8 cellular contexts compared by ENCODE assay signal in genomic region chr1:153977250-153978240, GRCh38. TPM values are rescaled to one million over a fixed set of nuclear protein-coding genes. Genes with fewer than 3 reads are reported as not detected.
A peak's percentile ranks its signal among the peaks of the same experiment; 100 is the strongest.
DNase-seq lines count a peak whose midpoint lies in the region; ATAC-seq and TF ChIP-seq lines count a peak whose summit lies in the region.

TSS of gene JTB (minus strand) at chr1:153977674. CDS start at chr1:153977252, 422 bp downstream.

- TF ChIP-seq CTCF in AG09309 (IDR thresholded peaks at IDR 0.05; ENCODE audit: control insufficient read depth, insufficient read depth, low read depth, low read length, missing control alignments) (no peak), dorsolateral prefrontal cortex (IDR thresholded peaks at IDR 0.05 in 54 of 56, conservative IDR thresholded peaks at IDR 0.05 in 2 of 56; ENCODE audit: low read depth in 1 of 56, partially characterized antibody in 56 of 56) (peak in 32 of 56 donors; percentile 5 to 58 (median 33)), right lobe of liver (IDR thresholded peaks at IDR 0.05) (peak in 1 of 4 donors; percentile 11)

- under 1% methylated on average over 19 of the region's 75 CpGs for WGBS in right lobe of liver (ENCODE audit: insufficient coverage, low coverage, low lambda C conversion rate, missing lambda C conversion rate)

- peak; percentile 90 for TF ChIP-seq POLR2A in right lobe of liver (IDR thresholded peaks at IDR 0.05)

- peak within 1 kb of the TSS; percentile 90 for H3K4me3 Mint-ChIP-seq in activated CD4-positive, alpha-beta memory T cell treated with anti-CD3 and anti-CD28 coated beads for 36 hours

- H3K36me3 Mint-ChIP-seq in activated CD4-positive, alpha-beta memory T cell treated with anti-CD3 and anti-CD28 coated beads for 36 hours: peaks cover 36% of the 10 kb centered on the region

- H3K27ac Mint-ChIP-seq in activated CD4-positive, alpha-beta memory T cell treated with anti-CD3 and anti-CD28 coated beads for 36 hours: peak within 1 kb of the TSS; percentile 97

- H3K9me3 Mint-ChIP-seq in activated CD4-positive, alpha-beta memory T cell treated with anti-CD3 and anti-CD28 coated beads for 36 hours: no peaks in the 10 kb centered on the region

- H3K27me3 Mint-ChIP-seq in activated CD4-positive, alpha-beta memory T cell treated with anti-CD3 and anti-CD28 coated beads for 36 hours: no peaks in the 10 kb centered on the region

- intact Hi-C loops in activated CD4-positive, alpha-beta memory T cell treated with anti-CD3 and anti-CD28 coated beads for 36 hours (cut with micrococcal nuclease): loop anchor here (1.0 kb wide), 4 partner anchors 9 to 19 kb away; partner anchors contain the start of genes CREB3L4, CRTC2, RAB13 and RPS27
- intact Hi-C loops in dorsolateral prefrontal cortex (cut with DNase I) (loop anchor here in 1 of 2 donors (1.0 kb wide), 1 partner anchor 10 kb away; the partner anchor contains the start of gene CREB3L4), right lobe of liver (cut with DNase I) (no loop called here)

- DNase-seq in AG09309 (ENCODE audit: low read depth) (no peak), GM19238 (ENCODE audit: insufficient read length, low spot score) (peak; percentile 81), NCI-H82 treated with DMSO at 0.1 percent for 48 hours (lab: John Stamatoyannopoulos, UW; ENCODE audit: unreplicated experiment) (peak; percentile 78), dorsolateral prefrontal cortex (peak; percentile 80 to 95 (median 92)), right lobe of liver (peak; percentile 93 to 95 (median 94))
- peak; percentile 92 for DNase-seq in activated CD4-positive, alpha-beta memory T cell treated with anti-CD3 and anti-CD28 coated beads for 36 hours
- peak; percentile 84 for DNase-seq in stimulated activated CD4-positive, alpha-beta T cell treated with anti-CD3 and anti-CD28 coated beads, Interleukin-4, amount 100 ng/mL, for 4 hours

- H3K27ac ChIP-seq in dorsolateral prefrontal cortex (peak within 1 kb of the TSS; percentile 73 to 99 (median 93)), right lobe of liver (peak within 1 kb of the TSS; percentile 93 to 95 (median 94))

- POLR2A ChIA-PET in activated CD4-positive, alpha-beta memory T cell treated with anti-CD3 and anti-CD28 coated beads for 36 hours (lab: Charles Lee): interaction anchor here (0.6 to 5.0 kb wide), 17 partner anchors 9 to 457 kb away, joined by 3 to 79 read pairs (median 5); partner anchors contain the start of genes CHTOP, CREB3L4, GATAD2B and ILF2

- H3K27me3 ChIP-seq in dorsolateral prefrontal cortex: no peaks in the 10 kb centered on the region
- no peaks in the 10 kb centered on the region for H3K27me3 ChIP-seq in right lobe of liver

- peak; percentile 32 for ATAC-seq in HG03558 (IDR thresholded peaks at IDR 0.05; ENCODE audit: extremely low read depth, unreplicated experiment)
- peak; percentile 89 to 95 (median 94) for ATAC-seq in right lobe of liver

- H3K36me3 ChIP-seq in right lobe of liver: peaks cover 0 to 29% (median 13%) of the 10 kb centered on the region in 4 donors

- no peaks in the 10 kb centered on the region for H3K9me3 ChIP-seq in right lobe of liver

- H3K4me1 Mint-ChIP-seq in activated CD4-positive, alpha-beta memory T cell treated with anti-CD3 and anti-CD28 coated beads for 36 hours (ENCODE audit: low read depth): peaks cover 31% of the 10 kb centered on the region

- H3K4me3 ChIP-seq in AG09309 (ENCODE audit: control insufficient read depth, low read depth, low read length) (peak within 1 kb of the TSS; percentile 89), dorsolateral prefrontal cortex (peak within 1 kb of the TSS; percentile 66 to 100 (median 97)), right lobe of liver (peak within 1 kb of the TSS; percentile 86 to 92 (median 90))

- CTCF ChIA-PET in activated CD4-positive, alpha-beta memory T cell treated with anti-CD3 and anti-CD28 coated beads for 36 hours (lab: Charles Lee): interaction anchor here (0.6 to 3.4 kb wide), 11 partner anchors 9 to 180 kb away, joined by 3 to 44 read pairs (median 4); partner anchors contain the start of genes CREB3L4, DENND4B, RAB13 and RPS27

- peaks cover 0 to 23% (median 8%) of the 10 kb centered on the region in 4 donors for H3K4me1 ChIP-seq in right lobe of liver

RNA-seq across cellular contexts. Expression of gene JTB, which starts in this region (rescaled TPM):
- total RNA-seq in activated CD4-positive, alpha-beta memory T cell treated with anti-CD3 and anti-CD28 coated beads for 36 hours: 100 to 1,000 TPM; 134 to 136 TPM
- total RNA-seq in dorsolateral prefrontal cortex (100 to 1,000 TPM in 5 of 120 experiments, 10 to 100 TPM in 115; 59.2 to 132 (median 78.9) TPM), right lobe of liver (100 to 1,000 TPM in 2 of 6 experiments, 10 to 100 TPM in 4; 55.8 to 169 (median 90.9) TPM)
